10 cellular contexts compared by ENCODE assay signal in the genomic region with DNA sequence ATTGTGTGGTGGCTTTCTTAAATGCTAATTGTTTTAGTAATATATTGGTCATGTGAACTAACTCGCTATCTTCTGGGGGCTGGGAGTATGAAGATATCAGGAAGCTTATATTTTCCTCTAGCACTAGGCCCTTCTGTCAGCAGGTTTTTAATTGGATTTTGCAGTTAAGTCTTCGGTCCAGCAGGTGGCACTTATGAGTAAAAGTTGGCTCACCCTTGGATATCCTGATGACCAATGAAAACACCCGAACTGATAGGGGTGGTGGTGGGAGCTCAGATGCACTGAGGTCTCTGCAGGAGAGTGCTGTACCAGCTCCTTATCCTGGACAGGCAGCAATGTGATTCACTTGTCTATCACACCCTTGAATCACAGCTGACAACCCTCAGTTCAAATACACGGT.
DNase-seq lines count a peak whose midpoint lies in the region; ATAC-seq, FAIRE-seq and TF ChIP-seq lines count a peak whose summit lies in the region.
"Had no signal": no experiment of that assay in that cellular context is flagged by ENCODE, and none has a peak within 500 bp of the region (broad histone marks: within the 10 kb centered on the region; RNA-seq: fewer than 3 reads in every experiment).

No MANE protein-coding gene starts in this region.

- intact Hi-C loops in mammary epithelial cell (cut with micrococcal nuclease) (no loop called here), kidney (cut with DNase I) (no loop called here), right cardiac atrium (cut with DNase I) (no loop called here)

- no TSS peak for BruUV-seq in mammary epithelial cell (replicated peaks; lab: Mats Ljungman, UMichigan)

- H3K27me3 ChIP-seq in mammary epithelial cell (ENCODE audit: insufficient read depth, low read length) (no peaks in the 10 kb centered on the region), right cardiac atrium (ENCODE audit: control insufficient read depth, insufficient read depth) (no peaks in the 10 kb centered on the region)

- H4K20me1 ChIP-seq in mammary epithelial cell (ENCODE audit: insufficient read depth, low read length), result no peaks in the 10 kb centered on the region

- in situ Hi-C loops in mammary epithelial cell (cut with MboI; ENCODE audit: low sequenced_read_pairs in 2 of 2), result no loop called here

- TF ChIP-seq CTCF in mammary epithelial cell (conservative IDR thresholded peaks at IDR 0.05 in 1 of 2, IDR thresholded peaks at IDR 0.05 in 1 of 2; ENCODE audit: extremely low read depth in 1 of 2, insufficient read depth in 1 of 2, low read depth in 1 of 2, low read length in 2 of 2), result peak; percentile 45 to 57
- TF ChIP-seq CTCF in kidney (IDR thresholded peaks at IDR 0.05; ENCODE audit: borderline replicate concordance, extremely low read depth, insufficient read depth), result no peak

- H3K4me2 ChIP-seq in mammary epithelial cell (ENCODE audit: insufficient read depth, low read depth, low read length), result no peak overlapping the region

- no peak overlapping the region for H3K27ac ChIP-seq in mammary epithelial cell (ENCODE audit: insufficient read depth, low read depth, low read length)
- no peak overlapping the region for H3K27ac ChIP-seq in kidney (ENCODE audit: low read depth in 2 of 2, low read length in 2 of 2)
- H3K27ac ChIP-seq in right cardiac atrium (ENCODE audit: low read length), result no peak overlapping the region
- H3K27ac ChIP-seq: HL-60 had no signal

- H3K9me3 ChIP-seq in mammary epithelial cell (replicated peaks; ENCODE audit: insufficient read depth, low read length) (no peaks in the 10 kb centered on the region), kidney (ENCODE audit: control insufficient read depth in 1 of 2, low read length in 2 of 2) (no peaks in the 10 kb centered on the region), right cardiac atrium (ENCODE audit: control insufficient read depth, low read length) (no peaks in the 10 kb centered on the region)

- FAIRE-seq in urothelium cell line (lab: Jason Lieb, UNC) (no peak), kidney (lab: Jason Lieb, UNC) (no peak)
- FAIRE-seq: endometrium had no signal

- ATAC-seq in HG02798 (IDR thresholded peaks at IDR 0.05; ENCODE audit: poor library complexity, unreplicated experiment) (no peak), right cardiac atrium (no peak)

- 33% methylated on average over 4 of the region's 4 CpGs for WGBS in mammary epithelial cell (ENCODE audit: low coverage, missing lambda C conversion rate)
- 35% methylated on average over 4 of the region's 4 CpGs for WGBS in right cardiac atrium

- H3K9ac ChIP-seq in mammary epithelial cell (ENCODE audit: insufficient read depth, low read length) (no peak overlapping the region), kidney (ENCODE audit: low read length in 2 of 2) (no peak overlapping the region)

- DNase-seq in NCI-H526 (lab: John Stamatoyannopoulos, UW), result peak; percentile 1 to 23
- no peak for DNase-seq in NCI-H526 treated with DMSO at 0.1 percent for 48 hours (lab: John Stamatoyannopoulos, UW)
- peak; percentile 1 to 21 for DNase-seq in Kasumi-1 (lab: John Stamatoyannopoulos, UW)
- DNase-seq in mammary epithelial cell, result peak; percentile 19
- DNase-seq in urothelium cell line (ENCODE audit: low spot score), result peak; percentile 8
- DNase-seq in kidney, result no peak
- no peak for DNase-seq in right cardiac atrium

- H3K36me3 ChIP-seq in mammary epithelial cell (ENCODE audit: insufficient read depth, low read length) (no peaks in the 10 kb centered on the region), kidney (ENCODE audit: control insufficient read depth in 1 of 2, insufficient read depth in 2 of 2, low read length in 2 of 2) (no peaks in the 10 kb centered on the region)

- H3K4me1 ChIP-seq in mammary epithelial cell (ENCODE audit: insufficient read depth, low read length), result no peaks in the 10 kb centered on the region
- no peaks in the 10 kb centered on the region for H3K4me1 ChIP-seq in kidney (ENCODE audit: control insufficient read depth in 1 of 2, insufficient read depth in 1 of 2, low read depth in 1 of 2, low read length in 2 of 2)
- no peaks in the 10 kb centered on the region for H3K4me1 ChIP-seq in right cardiac atrium (ENCODE audit: control insufficient read depth, insufficient read depth, low read length)

- dilution Hi-C loops in mammary epithelial cell (cut with HindIII; ENCODE audit: low sequenced_read_pairs), result no loop called here

- no peak overlapping the region for H2AFZ ChIP-seq in mammary epithelial cell (ENCODE audit: low read depth, low read length)

- CTCF ChIA-PET in mammary epithelial cell (lab: Charles Lee; ENCODE audit: low non-redundant PET), result interaction anchor here (0.6 kb wide), 1 partner anchor 363 kb away, joined by 3 read pairs; no protein-coding TSS in a partner anchor

- H3K4me3 ChIP-seq in mammary epithelial cell (replicated peaks in 1 of 3; ENCODE audit: insufficient read depth in 1 of 3, low read depth in 2 of 3, low read length in 3 of 3), result no peak overlapping the region
- H3K4me3 ChIP-seq in kidney (ENCODE audit: low read length in 2 of 2), result no peak overlapping the region
- no peak overlapping the region for H3K4me3 ChIP-seq in right cardiac atrium (ENCODE audit: low read length)

- H3K79me2 ChIP-seq in mammary epithelial cell (ENCODE audit: insufficient read depth, low read length), result no peaks in the 10 kb centered on the region

Comparison
In these comparisons a context has a peak if more than half of its experiments do, and no peak if none do; other contexts are left out.
1. DNase-seq: peak in NCI-H526 (2 of 2), Kasumi-1 (2 of 2), mammary epithelial cell (single experiment) and urothelium cell line (single experiment); none in NCI-H526 treated with DMSO at 0.1 percent for 48 hours (single experiment), kidney (single experiment) and right cardiac atrium (0 of 3).